8 cellular contexts compared by ENCODE assay signal in genomic region chr17:67824735-67825626, GRCh38. TPM values are rescaled to one million over a fixed set of nuclear protein-coding genes. Genes with fewer than 3 reads are reported as not detected.
DNase-seq lines count a peak whose midpoint lies in the region; ATAC-seq and TF ChIP-seq lines count a peak whose summit lies in the region.

Gene BPTF (plus strand): TSS chr17:67825503. CDS start chr17:67825725, 222 bp downstream.

- WGBS in endodermal cell (ENCODE audit: insufficient coverage in 1 of 2, insufficient read length in 1 of 2), 2 experiments = 2 to 4% methylated on average over 18 to 82 of the region's 88 CpGs

- peak within 1 kb of the TSS; percentile 99 for H3K4me3 ChIP-seq in Caco-2 (ENCODE audit: low read depth, low read length)
- peak within 1 kb of the TSS; percentile 96 for H3K4me3 ChIP-seq in endodermal cell (ENCODE audit: low read length)

- TF ChIP-seq CTCF in Caco-2 (IDR thresholded peaks at IDR 0.05; ENCODE audit: insufficient read depth in 1 of 2, low read depth in 1 of 2, low read length in 1 of 2, severe bottlenecking in 1 of 2, unreplicated experiment in 1 of 2) = peak; percentile 73 to 92
- peak; percentile 98 for TF ChIP-seq CTCF in endodermal cell (conservative IDR thresholded peaks at IDR 0.05)
- TF ChIP-seq CTCF in mesothelial cell of epicardium (IDR thresholded peaks at IDR 0.05; ENCODE audit: unreplicated experiment) = peak; percentile 94

- no peaks in the 10 kb centered on the region for H3K36me3 ChIP-seq in Caco-2 (ENCODE audit: control insufficient read depth, insufficient read depth, low read length)
- H3K36me3 ChIP-seq in endodermal cell (ENCODE audit: control insufficient read depth, insufficient read depth, low read length) = peaks cover 3% of the 10 kb centered on the region

- H3K27ac ChIP-seq in endodermal cell (ENCODE audit: low read depth, low read length) = peak within 1 kb of the TSS; percentile 73

- H3K4me1 Mint-ChIP-seq in Caco-2 (ENCODE audit: low read depth, unreplicated experiment) (peaks cover 5% of the 10 kb centered on the region), endodermal cell (peaks cover 16% of the 10 kb centered on the region), mesothelial cell of epicardium (peaks cover 28% of the 10 kb centered on the region)
- H3K4me1 Mint-ChIP-seq in activated CD8-positive, alpha-beta memory T cell treated with anti-CD3 and anti-CD28 coated beads, Interleukin-2, amount 10 ng/mL, durations not matched to agents 7 days and 5 days = peaks cover 25% of the 10 kb centered on the region

- H3K9ac ChIP-seq in endodermal cell (ENCODE audit: extremely low read depth, low read length, poor library complexity, severe bottlenecking) = peak within 1 kb of the TSS; percentile 87

- H3K4me1 ChIP-seq in Caco-2 = no peaks in the 10 kb centered on the region
- H3K4me1 ChIP-seq in endodermal cell (ENCODE audit: control insufficient read depth, insufficient read depth, low read length) = no peaks in the 10 kb centered on the region

- peak; percentile 92 to 95 for DNase-seq in Caco-2
- peak; percentile 84 for DNase-seq in HT1080 (ENCODE audit: low read depth)
- peak; percentile 94 for DNase-seq in NOMO-1 treated with dmso at 0.1 percent for 144 hours (lab: John Stamatoyannopoulos, UW; ENCODE audit: unreplicated experiment)
- DNase-seq in activated CD8-positive, alpha-beta memory T cell treated with anti-CD3 and anti-CD28 coated beads, Interleukin-2, amount 10 ng/mL, durations not matched to agents 7 days and 5 days = peak; percentile 94
- DNase-seq in endodermal cell = peak; percentile 98
- DNase-seq in mesothelial cell of epicardium (ENCODE audit: low spot score in 2 of 2, unreplicated experiment in 2 of 2) = peak; percentile 87 to 96
- peak; percentile 85 to 89 for DNase-seq in stimulated activated CD8-positive, alpha-beta memory T cell treated with anti-CD3 and anti-CD28 coated beads, Interleukin-15, amount 100 ng/mL, for 48 hours (ENCODE audit: low read depth in 2 of 2)

- peak; percentile 70 for ATAC-seq in GM21360 (IDR thresholded peaks at IDR 0.05; ENCODE audit: unreplicated experiment)
- ATAC-seq in activated CD8-positive, alpha-beta memory T cell treated with anti-CD3 and anti-CD28 coated beads, Interleukin-2, amount 10 ng/mL, durations not matched to agents 7 days and 5 days = peak; percentile 87

- peak within 1 kb of the TSS; percentile 91 for H3K4me3 Mint-ChIP-seq in Caco-2 (ENCODE audit: unreplicated experiment)
- peak within 1 kb of the TSS; percentile 96 for H3K4me3 Mint-ChIP-seq in activated CD8-positive, alpha-beta memory T cell treated with anti-CD3 and anti-CD28 coated beads, Interleukin-2, amount 10 ng/mL, durations not matched to agents 7 days and 5 days
- H3K4me3 Mint-ChIP-seq in endodermal cell = peak within 1 kb of the TSS; percentile 97
- peak within 1 kb of the TSS; percentile 95 for H3K4me3 Mint-ChIP-seq in mesothelial cell of epicardium

- POLR2A ChIA-PET in Caco-2 (lab: Charles Lee) = interaction anchor here (0.7 to 2.0 kb wide), 5 partner anchors 25 to 1521 kb away, joined by 3 to 9 read pairs (median 3); partner anchors contain the start of gene NOL11

- intact Hi-C loops in Caco-2 (cut with micrococcal nuclease; ENCODE audit: unreplicated experiment) = loop anchor here (1.0 kb wide), 2 partner anchors 25 to 108 kb away; partner anchors contain the start of gene NOL11

- H3K27me3 ChIP-seq in Caco-2 (replicated peaks; ENCODE audit: control insufficient read depth, insufficient read depth, low read length) (no peaks in the 10 kb centered on the region), endodermal cell (ENCODE audit: control insufficient read depth, insufficient read depth, low read length, poor library complexity, severe bottlenecking) (no peaks in the 10 kb centered on the region)

- H3K27me3 Mint-ChIP-seq in Caco-2 (ENCODE audit: insufficient read depth, unreplicated experiment) = no peaks in the 10 kb centered on the region
- peaks cover 16% of the 10 kb centered on the region for H3K27me3 Mint-ChIP-seq in activated CD8-positive, alpha-beta memory T cell treated with anti-CD3 and anti-CD28 coated beads, Interleukin-2, amount 10 ng/mL, durations not matched to agents 7 days and 5 days
- peaks cover 14% of the 10 kb centered on the region for H3K27me3 Mint-ChIP-seq in endodermal cell (ENCODE audit: insufficient read depth)
- H3K27me3 Mint-ChIP-seq in mesothelial cell of epicardium (ENCODE audit: low read depth) = peaks cover 8% of the 10 kb centered on the region

- H3K36me3 Mint-ChIP-seq in Caco-2 (ENCODE audit: insufficient read depth, unreplicated experiment) = peaks cover 23% of the 10 kb centered on the region
- peaks cover 10% of the 10 kb centered on the region for H3K36me3 Mint-ChIP-seq in activated CD8-positive, alpha-beta memory T cell treated with anti-CD3 and anti-CD28 coated beads, Interleukin-2, amount 10 ng/mL, durations not matched to agents 7 days and 5 days
- H3K36me3 Mint-ChIP-seq in endodermal cell (ENCODE audit: low read depth) = peaks cover 11% of the 10 kb centered on the region
- no peaks in the 10 kb centered on the region for H3K36me3 Mint-ChIP-seq in mesothelial cell of epicardium

- no peaks in the 10 kb centered on the region for H3K9me3 Mint-ChIP-seq in Caco-2 (ENCODE audit: unreplicated experiment)
- H3K9me3 Mint-ChIP-seq in activated CD8-positive, alpha-beta memory T cell treated with anti-CD3 and anti-CD28 coated beads, Interleukin-2, amount 10 ng/mL, durations not matched to agents 7 days and 5 days (ENCODE audit: low read depth) = no peaks in the 10 kb centered on the region
- H3K9me3 Mint-ChIP-seq in endodermal cell = no peaks in the 10 kb centered on the region
- H3K9me3 Mint-ChIP-seq in mesothelial cell of epicardium = no peaks in the 10 kb centered on the region

- CTCF ChIA-PET in Caco-2 (lab: Charles Lee) = interaction anchor here (0.6 to 1.7 kb wide), 6 partner anchors 8 to 240 kb away, joined by 3 to 8 read pairs (median 6); partner anchors contain the start of gene NOL11
- CTCF ChIA-PET in activated CD8-positive, alpha-beta memory T cell treated with anti-CD3 and anti-CD28 coated beads, Interleukin-2, amount 10 ng/mL, durations not matched to agents 7 days and 5 days (lab: Charles Lee) = interaction anchor here (1.1 to 2.1 kb wide), 7 partner anchors 10 to 661 kb away, joined by 3 to 13 read pairs (median 4); partner anchors contain the start of gene NOL11

- no TSS peak for BruUV-seq in Caco-2 (replicated peaks; lab: Mats Ljungman, UMichigan)

- H3K9me3 ChIP-seq in Caco-2 (no peaks in the 10 kb centered on the region), endodermal cell (ENCODE audit: control insufficient read depth, low read length) (no peaks in the 10 kb centered on the region)

- H3K27ac Mint-ChIP-seq in Caco-2 (ENCODE audit: unreplicated experiment) = peak within 1 kb of the TSS; percentile 88
- H3K27ac Mint-ChIP-seq in activated CD8-positive, alpha-beta memory T cell treated with anti-CD3 and anti-CD28 coated beads, Interleukin-2, amount 10 ng/mL, durations not matched to agents 7 days and 5 days = peak within 1 kb of the TSS; percentile 97
- peak within 1 kb of the TSS; percentile 98 for H3K27ac Mint-ChIP-seq in endodermal cell
- H3K27ac Mint-ChIP-seq in mesothelial cell of epicardium = peak within 1 kb of the TSS; percentile 97

RNA-seq across cellular contexts. Expression of gene BPTF, which starts in this region (rescaled TPM):
- total RNA-seq in Caco-2 (2022) (96.5 and 101 TPM in 2 replicates), endodermal cell (100 to 1,000 TPM; 184 to 198 TPM), mesothelial cell of epicardium (170 to 182 TPM (median 172 TPM) in 3 replicates)
- 19.5 and 30.2 TPM in 2 replicates for total RNA-seq in HT1080 (2014; rRNA removed; shearing (Covaris generic))
- 19.6 and 23.1 TPM in 2 replicates for polyA plus RNA-seq in HT1080 (2015; cell fraction: cytosol; rRNA removed)
- 49.7 and 50.1 TPM in 2 replicates for polyA plus RNA-seq in HT1080 (2015; cell fraction: nucleus; rRNA removed)
- total RNA-seq in activated CD8-positive, alpha-beta memory T cell treated with anti-CD3 and anti-CD28 coated beads, Interleukin-2, amount 10 ng/mL, durations not matched to agents 7 days and 5 days = 100 to 1,000 TPM in 1 of 2 experiments, 10 to 100 TPM in 1; 89.3 to 101 TPM
- polyA plus RNA-seq in endodermal cell (2013, experiment 1 of 2) = 121 TPM
- polyA plus RNA-seq in endodermal cell (2013, experiment 2 of 2) = 130 TPM

Comparison
In these comparisons a context has a peak if more than half of its experiments do, and no peak if none do; other contexts are left out.
1. Peak in every context shown above with its lines: DNase-seq, ATAC-seq, H3K4me3 ChIP-seq and H3K27ac ChIP-seq.